Comparison of ENCODE assay signal across 1 cellular context in the genomic region with DNA sequence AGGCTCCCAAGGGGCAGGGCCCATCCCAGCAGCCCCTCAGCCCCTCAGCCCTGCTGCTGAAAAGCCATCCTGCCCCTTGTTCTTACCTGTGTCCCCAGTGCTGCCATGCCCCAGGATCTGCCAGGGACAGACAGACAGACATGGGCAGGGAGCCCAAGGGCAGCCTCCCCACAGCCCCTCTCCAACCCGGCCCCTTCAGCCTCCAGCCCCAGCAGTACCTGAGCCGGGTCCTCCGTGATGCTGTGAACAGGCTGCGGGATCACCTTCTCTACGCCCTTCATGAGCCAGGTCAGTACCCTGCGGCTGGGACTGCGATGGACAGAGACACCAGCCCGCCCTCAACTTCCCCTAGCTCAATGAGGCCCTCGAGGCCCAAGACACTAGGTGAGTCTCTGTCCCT.
TF ChIP-seq lines count a peak whose summit lies in the region.

No MANE protein-coding gene starts in this region.

TF ChIP-seq in GM12878, 131 proteins besides CTCF, POLR2A, EP300 and RAD21:
- no peak for TF ChIP-seq SPI1 (IDR thresholded peaks at IDR 0.05; ENCODE audit: borderline replicate concordance, insufficient read depth, low read depth, low read length)
- no peak for TF ChIP-seq DPF2 (IDR thresholded peaks at IDR 0.05)
- TF ChIP-seq RB1 (IDR thresholded peaks at IDR 0.05; ENCODE audit: borderline replicate concordance): no peak
- no peak for TF ChIP-seq HDGF (IDR thresholded peaks at IDR 0.05)
